8 cellular contexts compared by ENCODE assay signal in genomic region chr5:150778103-150778516, GRCh38. TPM values are rescaled to one million over a fixed set of nuclear protein-coding genes. Genes with fewer than 3 reads are reported as not detected.
DNase-seq lines count a peak whose midpoint lies in the region; TF ChIP-seq lines count a peak whose summit lies in the region.

No MANE protein-coding gene starts in this region.

- H3K23ac ChIP-seq in mesendoderm (ENCODE audit: low read length), result no peak overlapping the region

- no peak overlapping the region for H3K4ac ChIP-seq in mesendoderm (ENCODE audit: low read depth, low read length)

- no peaks in the 10 kb centered on the region for H3K9me3 ChIP-seq in OCI-LY7 (ENCODE audit: low read length)

- H4K8ac ChIP-seq in mesendoderm (ENCODE audit: low read depth, low read length), result no peak overlapping the region

- H3K27me3 ChIP-seq in mesendoderm (ENCODE audit: insufficient read depth, low read length, poor library complexity), result no peaks in the 10 kb centered on the region

- WGBS in mesendoderm (ENCODE audit: extremely low coverage, insufficient coverage, low lambda C conversion rate), result no CpG with 5 or more reads among the region's 7 CpGs

- H2BK5ac ChIP-seq in mesendoderm (ENCODE audit: low read length), result no peak overlapping the region

- H3K79me2 ChIP-seq in mesendoderm (ENCODE audit: control insufficient read depth, insufficient read depth, low read length) (no peaks in the 10 kb centered on the region), OCI-LY7 (ENCODE audit: insufficient read depth, low read depth, low read length) (no peaks in the 10 kb centered on the region)

- H2BK15ac ChIP-seq in mesendoderm (replicated peaks; ENCODE audit: low read depth), result no peak overlapping the region

- no peaks in the 10 kb centered on the region for H3K79me1 ChIP-seq in mesendoderm (ENCODE audit: low read length)

- CTCF ChIA-PET in OCI-LY7 (lab: Charles Lee; ENCODE audit: unreplicated experiment), result no interaction called here

- H3K18ac ChIP-seq in mesendoderm (ENCODE audit: low read length), result no peak overlapping the region

- H3K9me2 ChIP-seq in OCI-LY7 (ENCODE audit: insufficient read depth, low read length), result no peaks in the 10 kb centered on the region

- intact Hi-C loops in OCI-LY7 (cut with micrococcal nuclease; ENCODE audit: unreplicated experiment), result no loop called here

- H3K27ac ChIP-seq in mesendoderm (ENCODE audit: low read depth, low read length) (no peak overlapping the region), OCI-LY7 (ENCODE audit: low read depth, low read length, poor library complexity, severe bottlenecking) (no peak overlapping the region)

- POLR2A ChIA-PET in OCI-LY7 (lab: Charles Lee), result no interaction called here

- H3K36me3 ChIP-seq in mesendoderm (ENCODE audit: control insufficient read depth, insufficient read depth, low read length) (no peaks in the 10 kb centered on the region), OCI-LY7 (ENCODE audit: insufficient read depth, low read length) (no peaks in the 10 kb centered on the region)

- no peak overlapping the region for H2AFZ ChIP-seq in OCI-LY7 (ENCODE audit: low read length)

- H4K20me1 ChIP-seq in OCI-LY7 (ENCODE audit: insufficient read depth, low read length), result no peaks in the 10 kb centered on the region

- peak overlapping the region; percentile 95 for H3K56ac ChIP-seq in mesendoderm (ENCODE audit: low read length)

- H3K4me1 ChIP-seq in mesendoderm (ENCODE audit: control insufficient read depth, low read depth, low read length) (peaks cover 5% of the 10 kb centered on the region), OCI-LY7 (ENCODE audit: insufficient read depth, low read length, poor library complexity, severe bottlenecking) (no peaks in the 10 kb centered on the region)

- no peak overlapping the region for H4K5ac ChIP-seq in mesendoderm (ENCODE audit: low read length)

- BruUV-seq in OCI-LY7 (replicated peaks; lab: Mats Ljungman, UMichigan), result no TSS peak

- H3K4me2 ChIP-seq in mesendoderm (ENCODE audit: low read length), result peak overlapping the region; percentile 97
- H3K4me2 ChIP-seq in OCI-LY7 (ENCODE audit: low read length), result no peak overlapping the region

- H2AK5ac ChIP-seq in mesendoderm (ENCODE audit: low read length), result no peak overlapping the region

- H3K4me3 ChIP-seq in AG09309 (ENCODE audit: control insufficient read depth, low read depth, low read length), result peak overlapping the region; percentile 98
- H3K4me3 ChIP-seq in cardiac fibroblast (replicated peaks in 1 of 2; ENCODE audit: low read depth in 2 of 2, low read length in 2 of 2), result peak overlapping the region; percentile 83 to 97
- H3K4me3 ChIP-seq in mesendoderm (ENCODE audit: low read length), result peak overlapping the region; percentile 72
- H3K4me3 ChIP-seq in OCI-LY7 (ENCODE audit: low read depth, low read length, poor library complexity, severe bottlenecking), result no peak overlapping the region

- DNase-seq in AG09309 (ENCODE audit: low read depth), result no peak
- peak; percentile 55 for DNase-seq in HT-29 (ENCODE audit: low spot score)
- DNase-seq in cardiac fibroblast (ENCODE audit: low read depth in 2 of 2), result peak; percentile 51 to 63
- DNase-seq in mesendoderm, result no peak
- no peak for DNase-seq in OCI-LY7 (ENCODE audit: low spot score)
- DNase-seq in HUDEP-2 (lab: John Stamatoyannopoulos, UW; ENCODE audit: unreplicated experiment in 76 of 76), result no peak
- DNase-seq in NCI-H1436 treated with DMSO at 0.1 percent for 48 hours (lab: John Stamatoyannopoulos, UW), result no peak
- DNase-seq in UCSD-AML1 (lab: John Stamatoyannopoulos, UW; ENCODE audit: unreplicated experiment), result no peak

- no peak for TF ChIP-seq CTCF in AG09309 (IDR thresholded peaks at IDR 0.05; ENCODE audit: control insufficient read depth, insufficient read depth, low read depth, low read length, missing control alignments)
- TF ChIP-seq CTCF in cardiac fibroblast (IDR thresholded peaks at IDR 0.05; ENCODE audit: low read depth, low read length), result no peak
- no peak for TF ChIP-seq CTCF in OCI-LY7 (conservative IDR thresholded peaks at IDR 0.05; ENCODE audit: low read length)

- H3K9ac ChIP-seq in mesendoderm (ENCODE audit: low read length), result peak overlapping the region; percentile 84

- H2BK120ac ChIP-seq in mesendoderm (ENCODE audit: low read depth, low read length), result no peak overlapping the region

RNA-seq across cellular contexts. Expression of gene SMIM3, which starts 0.4 kb away (rescaled TPM):
- 13.4 and 18.6 TPM in 2 replicates for total RNA-seq in HT-29 (2014; rRNA removed; shearing (Covaris generic))
- polyA plus RNA-seq in mesendoderm (2013, experiment 1 of 2), result 5.9 TPM
- polyA plus RNA-seq in mesendoderm (2013, experiment 2 of 2), result 5.6 TPM
- total RNA-seq in OCI-LY7 (2014; rRNA removed; shearing (Covaris generic)), result not detected in 2 replicates
- not detected in 2 replicates for total RNA-seq in OCI-LY7 (2022)

RNA-seq across cellular contexts. Expression of gene DCTN4, which starts 19.3 kb away (rescaled TPM):
- 26.1 and 30.6 TPM in 2 replicates for total RNA-seq in HT-29 (2014; rRNA removed; shearing (Covaris generic))
- 28.3 TPM for polyA plus RNA-seq in mesendoderm (2013, experiment 1 of 2)
- 26.7 TPM for polyA plus RNA-seq in mesendoderm (2013, experiment 2 of 2)
- total RNA-seq in OCI-LY7 (2014; rRNA removed; shearing (Covaris generic)), result 12.6 and 18.9 TPM in 2 replicates
- total RNA-seq in OCI-LY7 (2022), result 22.4 and 28.3 TPM in 2 replicates

Comparison
In these comparisons a context has a peak if more than half of its experiments do, and no peak if none do; other contexts are left out.
1. DNase-seq: peak in HT-29 (single experiment) and cardiac fibroblast (2 of 2); none in AG09309 (single experiment), mesendoderm (single experiment), OCI-LY7 (single experiment), HUDEP-2 (0 of 76), NCI-H1436 treated with DMSO at 0.1 percent for 48 hours (single experiment) and UCSD-AML1 (single experiment).
2. RNA of gene SMIM3, which starts 0.4 kb away (total RNA-seq): 13.4 to 18.6 TPM in HT-29; not detected in OCI-LY7; every median in the first group is over 10 times any median in the second.